In the genomic region with DNA sequence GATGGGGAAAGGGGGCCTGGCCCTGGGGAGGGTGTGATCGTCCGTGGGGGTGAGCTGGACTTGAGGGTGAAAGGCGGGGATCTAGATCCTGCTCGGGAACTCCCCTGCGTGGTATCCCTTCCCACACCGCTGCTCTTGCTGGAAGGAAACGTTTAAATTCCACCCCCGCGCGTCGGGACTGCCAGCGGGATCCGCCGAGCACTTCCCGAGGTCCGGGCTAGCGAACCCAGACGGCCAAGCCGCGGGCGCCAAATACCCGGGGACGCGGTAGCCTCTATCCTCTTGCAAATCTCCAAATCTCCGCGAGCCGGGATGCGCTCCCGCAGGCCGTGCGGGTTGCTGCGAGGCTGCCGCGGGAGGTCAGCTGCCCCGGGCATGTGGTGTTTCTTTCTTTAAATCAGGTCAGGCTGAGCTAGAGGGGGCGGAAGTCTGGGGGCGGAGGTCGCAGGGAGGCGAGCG, we compare ENCODE assay signal across 13 cellular contexts. TPM values are rescaled to one million over a fixed set of nuclear protein-coding genes. Genes with fewer than 3 reads are reported as not detected.
A peak's percentile ranks its signal among the peaks of the same experiment; 100 is the strongest.
DNase-seq lines count a peak whose midpoint lies in the region; ATAC-seq and TF ChIP-seq lines count a peak whose summit lies in the region.
"Had no signal": no experiment of that assay in that cellular context is flagged by ENCODE, and none has a peak within 500 bp of the region (broad histone marks: within the 10 kb centered on the region; RNA-seq: fewer than 3 reads in every experiment).

No MANE protein-coding gene starts in this region.

- no peaks in the 10 kb centered on the region for H3K79me2 ChIP-seq in GM23338 (replicated peaks; ENCODE audit: insufficient read depth)

- peak; percentile 16 for ATAC-seq in GM23338
- ATAC-seq in RWPE2 (ENCODE audit: low read depth): no peak
- ATAC-seq in gastrocnemius medialis: no peak
- ATAC-seq in activated CD4-positive, alpha-beta T cell treated with anti-CD3 and anti-CD28 coated beads for 36 hours: no peak
- no peak for ATAC-seq in stimulated activated naive CD8-positive, alpha-beta T cell treated with anti-CD3 and anti-CD28 coated beads, Interleukin-15, Interleukin-2, amounts not matched to agents 100 U/mL and 50 U/mL, for 24 hours
- no peak for ATAC-seq in HG03045 (IDR thresholded peaks at IDR 0.05; ENCODE audit: unreplicated experiment)

- peaks cover 11% of the 10 kb centered on the region for H4K20me1 ChIP-seq in GM23338 (replicated peaks; ENCODE audit: insufficient read depth)

- peaks cover 9% of the 10 kb centered on the region for H3K4me1 ChIP-seq in GM23338 (ENCODE audit: insufficient read depth)
- no peaks in the 10 kb centered on the region for H3K4me1 ChIP-seq in RWPE2 (ENCODE audit: insufficient read depth, poor library complexity, severe bottlenecking)
- peaks cover 0 to 7% of the 10 kb centered on the region in 2 donors for H3K4me1 ChIP-seq in gastrocnemius medialis

- H3K9me3 ChIP-seq in RWPE2 (ENCODE audit: severe bottlenecking) (no peaks in the 10 kb centered on the region), gastrocnemius medialis (no peaks in the 10 kb centered on the region)

- in situ Hi-C loops in gastrocnemius medialis (cut with MboI; ENCODE audit: low sequenced_read_pairs in 4 of 4): no loop called here

- H3K4me2 ChIP-seq in GM23338: peak overlapping the region; percentile 86

- POLR2A ChIA-PET in activated CD4-positive, alpha-beta T cell treated with anti-CD3 and anti-CD28 coated beads for 36 hours (lab: Charles Lee): no interaction called here

- peaks cover 21% of the 10 kb centered on the region for H3K4me1 Mint-ChIP-seq in GM23338
- peaks cover 10% of the 10 kb centered on the region for H3K4me1 Mint-ChIP-seq in activated CD4-positive, alpha-beta T cell treated with anti-CD3 and anti-CD28 coated beads for 36 hours
- H3K4me1 Mint-ChIP-seq in activated T-helper 1 cell treated with anti-CD3 and anti-CD28 coated beads, Interleukin-12 subunit alpha, Interleukin-12 subunit beta, Interleukin-2, Interleukin-4 antibody, amounts not matched to agents 30 ng/mL and 10 ng/mL and 1 ng/mL, durations not matched to agents 14 hours and 24 hours and 36 hours (ENCODE audit: low read depth): no peaks in the 10 kb centered on the region

- H3K9me3 Mint-ChIP-seq in GM23338: no peaks in the 10 kb centered on the region
- H3K9me3 Mint-ChIP-seq in activated CD4-positive, alpha-beta T cell treated with anti-CD3 and anti-CD28 coated beads for 36 hours (ENCODE audit: low read depth): no peaks in the 10 kb centered on the region
- H3K9me3 Mint-ChIP-seq in activated T-helper 1 cell treated with anti-CD3 and anti-CD28 coated beads, Interleukin-12 subunit alpha, Interleukin-12 subunit beta, Interleukin-2, Interleukin-4 antibody, amounts not matched to agents 30 ng/mL and 10 ng/mL and 1 ng/mL, durations not matched to agents 14 hours and 24 hours and 36 hours: no peaks in the 10 kb centered on the region

- H3K36me3 ChIP-seq in GM23338 (ENCODE audit: insufficient read depth): no peaks in the 10 kb centered on the region
- H3K36me3 ChIP-seq in RWPE2 (ENCODE audit: low read depth): no peaks in the 10 kb centered on the region
- no peaks in the 10 kb centered on the region for H3K36me3 ChIP-seq in gastrocnemius medialis

- H3K27me3 Mint-ChIP-seq in GM23338 (ENCODE audit: insufficient read depth, low read depth, poor library complexity): peaks cover 40% of the 10 kb centered on the region
- H3K27me3 Mint-ChIP-seq in activated CD4-positive, alpha-beta T cell treated with anti-CD3 and anti-CD28 coated beads for 36 hours: peaks cover 50% of the 10 kb centered on the region
- H3K27me3 Mint-ChIP-seq in activated T-helper 1 cell treated with anti-CD3 and anti-CD28 coated beads, Interleukin-12 subunit alpha, Interleukin-12 subunit beta, Interleukin-2, Interleukin-4 antibody, amounts not matched to agents 30 ng/mL and 10 ng/mL and 1 ng/mL, durations not matched to agents 14 hours and 24 hours and 36 hours (ENCODE audit: insufficient read depth): peaks cover 33% of the 10 kb centered on the region

- TF ChIP-seq CTCF in GM23338 (conservative IDR thresholded peaks at IDR 0.05; ENCODE audit: low read depth in 2 of 2) (no peak), RWPE2 (IDR thresholded peaks at IDR 0.05; ENCODE audit: poor library complexity, severe bottlenecking) (no peak), gastrocnemius medialis (IDR thresholded peaks at IDR 0.05 in 4 of 5, conservative IDR thresholded peaks at IDR 0.05 in 1 of 5) (no peak)

- intact Hi-C loops in gastrocnemius medialis (cut with DNase I; ENCODE audit: low total_unique reads): no loop called here
- intact Hi-C loops in activated CD4-positive, alpha-beta T cell treated with anti-CD3 and anti-CD28 coated beads for 36 hours (cut with DNase I, micrococcal nuclease): no loop called here
- intact Hi-C loops in activated T-helper 1 cell treated with anti-CD3 and anti-CD28 coated beads, Interleukin-12 subunit alpha, Interleukin-12 subunit beta, Interleukin-2, Interleukin-4 antibody, amounts not matched to agents 30 ng/mL and 10 ng/mL and 1 ng/mL, durations not matched to agents 14 hours and 24 hours and 36 hours (cut with micrococcal nuclease): no loop called here

- H3K9me2 ChIP-seq in GM23338 (ENCODE audit: insufficient read depth): no peaks in the 10 kb centered on the region

- H3K36me3 Mint-ChIP-seq in GM23338 (ENCODE audit: low read depth): peaks cover 4% of the 10 kb centered on the region; the same call in 1 of the 3 replicates
- no peaks in the 10 kb centered on the region for H3K36me3 Mint-ChIP-seq in activated CD4-positive, alpha-beta T cell treated with anti-CD3 and anti-CD28 coated beads for 36 hours (ENCODE audit: low read depth)
- H3K36me3 Mint-ChIP-seq in activated T-helper 1 cell treated with anti-CD3 and anti-CD28 coated beads, Interleukin-12 subunit alpha, Interleukin-12 subunit beta, Interleukin-2, Interleukin-4 antibody, amounts not matched to agents 30 ng/mL and 10 ng/mL and 1 ng/mL, durations not matched to agents 14 hours and 24 hours and 36 hours (ENCODE audit: low read depth): no peaks in the 10 kb centered on the region
- H3K36me3 Mint-ChIP-seq: activated naive CD8-positive, alpha-beta T cell had no signal

- H3K4me3 Mint-ChIP-seq in GM23338: peak overlapping the region; percentile 78
- H3K4me3 Mint-ChIP-seq in activated CD4-positive, alpha-beta T cell treated with anti-CD3 and anti-CD28 coated beads for 36 hours: no peak overlapping the region
- no peak overlapping the region for H3K4me3 Mint-ChIP-seq in activated T-helper 1 cell treated with anti-CD3 and anti-CD28 coated beads, Interleukin-12 subunit alpha, Interleukin-12 subunit beta, Interleukin-2, Interleukin-4 antibody, amounts not matched to agents 30 ng/mL and 10 ng/mL and 1 ng/mL, durations not matched to agents 14 hours and 24 hours and 36 hours
- H3K4me3 Mint-ChIP-seq: activated CD8-positive, alpha-beta T cell treated with anti-CD3 and anti-CD28 coated beads, Interleukin-2, amount 10 ng/mL, durations not matched to agents 7 days and 5 days; activated naive CD8-positive, alpha-beta T cell had no signal

- CTCF ChIA-PET in activated CD4-positive, alpha-beta T cell treated with anti-CD3 and anti-CD28 coated beads for 36 hours (lab: Charles Lee): interaction anchor here (0.7 kb wide), 1 partner anchor 773 kb away, joined by 3 read pairs; no protein-coding TSS in a partner anchor

- DNase-seq in GM23338 (ENCODE audit: low spot score) (peak; percentile 49), RWPE2 (ENCODE audit: low spot score) (no peak), gastrocnemius medialis (no peak)
- no peak for DNase-seq in activated CD4-positive, alpha-beta T cell treated with anti-CD3 and anti-CD28 coated beads for 36 hours
- no peak for DNase-seq in stimulated activated naive CD8-positive, alpha-beta T cell treated with anti-CD3 and anti-CD28 coated beads, Interleukin-15, Interleukin-2, amounts not matched to agents 100 U/mL and 50 U/mL, for 24 hours
- DNase-seq in activated T-helper 1 cell treated with anti-CD3 and anti-CD28 coated beads, Interleukin-12 subunit alpha, Interleukin-12 subunit beta, Interleukin-2, Interleukin-4 antibody, amounts not matched to agents 30 ng/mL and 10 ng/mL and 1 ng/mL, durations not matched to agents 14 hours and 24 hours and 36 hours (ENCODE audit: low spot score): no peak
- DNase-seq: activated CD8-positive, alpha-beta T cell treated with anti-CD3 and anti-CD28 coated beads, Interleukin-2, amount 10 ng/mL, durations not matched to agents 7 days and 5 days; effector CD4-positive, alpha-beta T cell had no signal

- TF ChIP-seq POLR2A in gastrocnemius medialis (IDR thresholded peaks at IDR 0.05): no peak

- no peaks in the 10 kb centered on the region for H3F3A ChIP-seq in GM23338 (replicated peaks; ENCODE audit: low read depth)

- H3K27ac Mint-ChIP-seq in GM23338: no peak overlapping the region
- no peak overlapping the region for H3K27ac Mint-ChIP-seq in activated CD4-positive, alpha-beta T cell treated with anti-CD3 and anti-CD28 coated beads for 36 hours
- H3K27ac Mint-ChIP-seq in activated T-helper 1 cell treated with anti-CD3 and anti-CD28 coated beads, Interleukin-12 subunit alpha, Interleukin-12 subunit beta, Interleukin-2, Interleukin-4 antibody, amounts not matched to agents 30 ng/mL and 10 ng/mL and 1 ng/mL, durations not matched to agents 14 hours and 24 hours and 36 hours: no peak overlapping the region
- H3K27ac Mint-ChIP-seq: activated CD8-positive, alpha-beta T cell treated with anti-CD3 and anti-CD28 coated beads, Interleukin-2, amount 10 ng/mL, durations not matched to agents 7 days and 5 days; activated naive CD8-positive, alpha-beta T cell had no signal

- H3K27ac ChIP-seq in GM23338 (ENCODE audit: low read depth) (no peak overlapping the region), RWPE2 (ENCODE audit: poor library complexity, severe bottlenecking) (no peak overlapping the region), gastrocnemius medialis (peak overlapping the region in 1 of 4 donors; percentile 33)
- H3K27ac ChIP-seq: HL-60 had no signal

- H2AFZ ChIP-seq in GM23338: 0 out of 2 replicates have a peak overlapping the region, but pooled peaks have one; percentile 28

- H3K4me3 ChIP-seq in GM23338 (peak overlapping the region; percentile 77), RWPE2 (ENCODE audit: severe bottlenecking) (peak overlapping the region; percentile 26), iPS-11a (ENCODE audit: low read depth, low read length) (peak overlapping the region; percentile 45), gastrocnemius medialis (peak overlapping the region; percentile 39 to 53 (median 43))

- H3K27me3 ChIP-seq in GM23338 (ENCODE audit: insufficient read depth) (peaks cover 56% of the 10 kb centered on the region), RWPE2 (ENCODE audit: insufficient read depth, poor library complexity, severe bottlenecking) (peaks cover 75% of the 10 kb centered on the region), gastrocnemius medialis (peaks cover 25 to 50% (median 37%) of the 10 kb centered on the region in 3 donors)

RNA-seq across cellular contexts. Expression of a gene that starts 0.9 kb away (rescaled TPM):
- 24.1 and 29.9 TPM in 2 replicates for total RNA-seq in GM23338 (2014; rRNA removed; shearing (Covaris generic))
- 8.1 and 8.2 TPM in 2 replicates for polyA plus RNA-seq in GM23338 (2016; fragmentation: Nextera tagmentation; extraction: Ambion mirVana)
- total RNA-seq in gastrocnemius medialis: 10 to 100 TPM in 3 of 4 donors, 1 to 10 TPM in 1; 9.6 to 22.7 (median 16.6) TPM
- total RNA-seq in activated CD4-positive, alpha-beta T cell treated with anti-CD3 and anti-CD28 coated beads for 36 hours: not detected
- 0.08 and 0.10 TPM in 2 replicates for total RNA-seq in activated T-helper 1 cell treated with anti-CD3 and anti-CD28 coated beads, Interleukin-12 subunit alpha, Interleukin-12 subunit beta, Interleukin-2, Interleukin-4 antibody, amounts not matched to agents 30 ng/mL and 10 ng/mL and 1 ng/mL, durations not matched to agents 14 hours and 24 hours and 36 hours
- total RNA-seq: activated CD8-positive, alpha-beta T cell treated with anti-CD3 and anti-CD28 coated beads, Interleukin-2, amount 10 ng/mL, durations not matched to agents 7 days and 5 days; T-helper 1 cell treated with Interleukin-12 subunit alpha and Interleukin-12 subunit beta and Interleukin-4 antibody, amounts not matched to agents 30 ng/mL and 1 ng/mL, for 36 hours had no signal

Comparison
In these comparisons a context has a peak if more than half of its experiments do, and no peak if none do; other contexts are left out.
1. H3K4me3 ChIP-seq: peak in every context shown above with its lines; median percentile 77 in GM23338; 45 in iPS-11a; 43 in gastrocnemius medialis; 26 in RWPE2.